Comparison of ENCODE assay signal across 8 cellular contexts in genomic region chr5:139635606-139636206, GRCh38. TPM values are rescaled to one million over a fixed set of nuclear protein-coding genes. Genes with fewer than 3 reads are reported as not detected.
DNase-seq lines count a peak whose midpoint lies in the region; ATAC-seq, FAIRE-seq and TF ChIP-seq lines count a peak whose summit lies in the region.

No MANE protein-coding gene starts in this region.

- ATAC-seq in GM18873 (IDR thresholded peaks at IDR 0.05; ENCODE audit: low FRiP score, unreplicated experiment), result no peak

- H2AFZ ChIP-seq in parathyroid adenoma, result no peak overlapping the region

- no peaks in the 10 kb centered on the region for H3K9me3 ChIP-seq in parathyroid adenoma (ENCODE audit: control insufficient read depth, low read length)

- H3K27me3 ChIP-seq in parathyroid adenoma (ENCODE audit: control insufficient read depth, insufficient read depth, low read length), result no peaks in the 10 kb centered on the region

- DNase-seq in Ammon's horn (ENCODE audit: low spot score) (peak; percentile 79), GM12891 (ENCODE audit: insufficient read length, low spot score) (no peak), NCI-H446 (lab: John Stamatoyannopoulos, UW) (peak; percentile 37 to 78), glomerular endothelial cell (ENCODE audit: extremely low read depth, low read depth, low spot score) (peak; percentile 51), NCI-H526 treated with DMSO at 0.1 percent for 48 hours (lab: John Stamatoyannopoulos, UW) (no peak)
- peak; percentile 10 for DNase-seq in activated naive CD4-positive, alpha-beta T cell treated with anti-CD3 and anti-CD28 coated beads, Interleukin-2, amount 50 U/mL, for 16 hours

- no peak for TF ChIP-seq POLR2A in GM12891 (IDR thresholded peaks at IDR 0.05; ENCODE audit: low read depth, low read length)

- no peak overlapping the region for H3K4me2 ChIP-seq in parathyroid adenoma (ENCODE audit: low read length)

- H3K36me3 ChIP-seq in parathyroid adenoma (ENCODE audit: control insufficient read depth, insufficient read depth, low read length), result no peaks in the 10 kb centered on the region

- peak overlapping the region; percentile 3 for H3K4me3 ChIP-seq in parathyroid adenoma (ENCODE audit: low read depth, low read length)

- TF ChIP-seq CTCF in parathyroid adenoma (IDR thresholded peaks at IDR 0.05), result peak; percentile 53

- peak overlapping the region; percentile 11 for H3K27ac ChIP-seq in parathyroid adenoma

- no peak for FAIRE-seq in GM12891 (lab: Jason Lieb, UNC)

- H3K9ac ChIP-seq in parathyroid adenoma, result no peak overlapping the region

- H3K79me2 ChIP-seq in parathyroid adenoma, result peaks cover 14% of the 10 kb centered on the region

- peaks cover 51% of the 10 kb centered on the region for H3K4me1 ChIP-seq in parathyroid adenoma

TF ChIP-seq in GM12891, 5 proteins besides CTCF, POLR2A, EP300 and RAD21:
- TF ChIP-seq POU2F2 (IDR thresholded peaks at IDR 0.05; ENCODE audit: low read depth, low read length) (no peak), TAF1 (IDR thresholded peaks at IDR 0.05; ENCODE audit: low read depth, low read length) (no peak), PAX5 (IDR thresholded peaks at IDR 0.05; ENCODE audit: insufficient read depth, low read length, severe bottlenecking) (no peak), SPI1 (IDR thresholded peaks at IDR 0.05; ENCODE audit: low read depth, low read length) (peak; percentile 49; the same call in 1 of the 2 replicates), POLR2AphosphoS5 (IDR thresholded peaks at IDR 0.05; ENCODE audit: low read depth, low read length) (no peak)

RNA-seq across cellular contexts. Expression of gene CXXC5, which starts 12.4 kb away (rescaled TPM):
- polyA plus RNA-seq in GM12891 (2012; ENCODE audit: low read depth, missing spikeins), result 29.4 TPM
- total RNA-seq in glomerular endothelial cell, result 20.8 and 22.6 TPM in 2 replicates

Comparison
In these comparisons a context has a peak if more than half of its experiments do, and no peak if none do; other contexts are left out.
1. DNase-seq: peak in Ammon's horn (single experiment), NCI-H446 (2 of 2), activated naive CD4-positive, alpha-beta T cell treated with anti-CD3 and anti-CD28 coated beads, Interleukin-2, amount 50 U/mL, for 16 hours (single experiment) and glomerular endothelial cell (single experiment); none in GM12891 (single experiment) and NCI-H526 treated with DMSO at 0.1 percent for 48 hours (single experiment).